10 cellular contexts compared by ENCODE assay signal in genomic region chr11:3860360-3860759, GRCh38. TPM values are rescaled to one million over a fixed set of nuclear protein-coding genes. Genes with fewer than 3 reads are reported as not detected.
A peak's percentile ranks its signal among the peaks of the same experiment; 100 is the strongest.
DNase-seq lines count a peak whose midpoint lies in the region; ATAC-seq, FAIRE-seq and TF ChIP-seq lines count a peak whose summit lies in the region.
"Had no signal": no experiment of that assay in that cellular context is flagged by ENCODE, and none has a peak within 500 bp of the region (broad histone marks: within the 10 kb centered on the region; RNA-seq: fewer than 3 reads in every experiment).

No MANE protein-coding gene starts in this region.

- CTCF ChIA-PET in HCT116 (lab: Charles Lee), result interaction anchor here (2.0 to 2.3 kb wide), 2 partner anchors 11 to 19 kb away, joined by 9 to 10 read pairs; partner anchors contain the start of gene RHOG
- CTCF ChIA-PET in T-cell (lab: Charles Lee), result interaction anchor here (1.0 to 3.3 kb wide), 4 partner anchors 11 to 31 kb away, joined by 3 to 24 read pairs (median 10); partner anchors contain the start of gene RHOG (in 1 of the 2)

- DNase-seq in HCT116 (ENCODE audit: low read depth, low spot score) (no peak), T-cell (peak in 2 of 34 experiments; percentile 18 to 44), amniotic epithelial cell (ENCODE audit: low read depth) (peak; percentile 31), RPMI8226 (no peak), D721Med (ENCODE audit: insufficient read length, low spot score) (no peak), GM10266 (ENCODE audit: extremely low spot score) (no peak)
- DNase-seq in stimulated activated CD8-positive, alpha-beta memory T cell treated with anti-CD3 and anti-CD28 coated beads, Interleukin-4, amount 100 ng/mL, for 48 hours, result peak; percentile 58
- DNase-seq: NCI-H2081 treated with DMSO at 0.1 percent for 48 hours had no signal

- no peaks in the 10 kb centered on the region for H4K20me1 ChIP-seq in HCT116 (ENCODE audit: insufficient read depth)

- no peak for TF ChIP-seq CTCF in HCT116 (IDR thresholded peaks at IDR 0.05 in 2 of 3, conservative IDR thresholded peaks at IDR 0.05 in 1 of 3; ENCODE audit: borderline replicate concordance in 1 of 3, insufficient read depth in 1 of 3, low read depth in 2 of 3, low read length in 2 of 3)
- TF ChIP-seq CTCF in D721Med (IDR thresholded peaks at IDR 0.05; ENCODE audit: insufficient read depth, missing control alignments), result no peak
- no peak for TF ChIP-seq CTCF in GM10266 (IDR thresholded peaks at IDR 0.05; ENCODE audit: control insufficient read depth, insufficient read depth, low read depth, missing control alignments)

- no peak for FAIRE-seq in D721Med (lab: Jason Lieb, UNC)
- FAIRE-seq: endometrium had no signal

- H3K27me3 ChIP-seq in HCT116 (ENCODE audit: insufficient read depth, low read length), result no peaks in the 10 kb centered on the region

- H3K27ac ChIP-seq in HCT116 (ENCODE audit: low read depth, low read length), result no peak overlapping the region

- H3K79me2 ChIP-seq in HCT116 (ENCODE audit: insufficient read depth, low read length), result peaks cover 3% of the 10 kb centered on the region; the same call in 1 of the 2 replicates

- peaks cover 2% of the 10 kb centered on the region for H3K36me3 Mint-ChIP-seq in T-cell

- no peaks in the 10 kb centered on the region for H3K27me3 Mint-ChIP-seq in T-cell

- no peak overlapping the region for H2AFZ ChIP-seq in HCT116 (ENCODE audit: low read depth, low read length, poor library complexity, severe bottlenecking)

- TF ChIP-seq RAD21 in HCT116 (IDR thresholded peaks at IDR 0.05; ENCODE audit: low read depth), result no peak

- H3K4me1 Mint-ChIP-seq in T-cell, result peaks cover 76 to 88% (median 84%) of the 10 kb centered on the region in 3 donors

- POLR2A ChIA-PET in HCT116 (lab: Charles Lee), result interaction anchor here (0.6 kb wide), 1 partner anchor 8 kb away, joined by 3 read pairs; no protein-coding TSS in a partner anchor
- POLR2A ChIA-PET in T-cell (lab: Charles Lee), result interaction anchor here in 1 of 2 donors (1.0 kb wide), 1 partner anchor 126 kb away, joined by 4 read pairs; no protein-coding TSS in a partner anchor

- H3K4me3 Mint-ChIP-seq in T-cell, result peak overlapping the region; percentile 69 to 99 (median 79)

- no peaks in the 10 kb centered on the region for H3K9me2 ChIP-seq in HCT116 (ENCODE audit: insufficient read depth)

- RAD21 ChIA-PET in HCT116 (lab: Charles Lee; ENCODE audit: low non-redundant PET in 1 of 2, low total read pairs in 2 of 2, uncharacterized antibody in 2 of 2, unreplicated experiment in 2 of 2), result no interaction called here

- no peaks in the 10 kb centered on the region for H3K9me3 Mint-ChIP-seq in T-cell

- BruUV-seq in HCT116 (replicated peaks; lab: Mats Ljungman, UMichigan), result no TSS peak

- no peaks in the 10 kb centered on the region for H3K9me3 ChIP-seq in HCT116 (ENCODE audit: control insufficient read depth in 1 of 2, insufficient read depth in 1 of 2, low read depth in 1 of 2, low read length in 2 of 2)

- no peak for TF ChIP-seq POLR2A in HCT116 (IDR thresholded peaks at IDR 0.05; ENCODE audit: borderline replicate concordance, extremely low read depth, insufficient read depth, insufficient read length)

- intact Hi-C loops in HCT116 (cut with micrococcal nuclease), result no loop called here

- H3K4me2 ChIP-seq in HCT116 (ENCODE audit: low read length), result peak overlapping the region; percentile 4; the same call in 1 of the 2 replicates

- no peak for ATAC-seq in HCT116
- peak; percentile 21 to 37 (median 30) for ATAC-seq in T-cell (replicated peaks in 1 of 4)
- no peak for ATAC-seq in GM21381 (IDR thresholded peaks at IDR 0.05; ENCODE audit: unreplicated experiment)

- H3K4me1 ChIP-seq in HCT116 (ENCODE audit: control insufficient read depth in 1 of 2, insufficient read depth in 2 of 2, low read length in 2 of 2), result peaks cover 9 to 31% of the 10 kb centered on the region in 2 experiments; a peak in 3 of 4 replicates

- no peak overlapping the region for H3K9ac ChIP-seq in HCT116 (ENCODE audit: low read length)

- no peaks in the 10 kb centered on the region for H3K36me3 ChIP-seq in HCT116 (ENCODE audit: control insufficient read depth in 1 of 2, insufficient read depth in 2 of 2, low read length in 2 of 2)

- no peak overlapping the region for H3K4me3 ChIP-seq in HCT116 (replicated peaks in 1 of 2; ENCODE audit: low read depth in 1 of 2, low read length in 2 of 2)

- peak overlapping the region; percentile 83 to 91 for H3K27ac Mint-ChIP-seq in T-cell

TF ChIP-seq in HCT116, 20 proteins besides CTCF, POLR2A, EP300 and RAD21:
- TF ChIP-seq YY1 (IDR thresholded peaks at IDR 0.05; ENCODE audit: extremely low read depth, insufficient replicate concordance, low read depth, low read length) (no peak), FOSL1 (IDR thresholded peaks at IDR 0.05; ENCODE audit: low read depth) (no peak), ZNF274 (IDR thresholded peaks at IDR 0.05; ENCODE audit: low read depth, low read length) (no peak), POLR2AphosphoS5 (IDR thresholded peaks at IDR 0.05; ENCODE audit: low read depth, low read length) (no peak), EGR1 (IDR thresholded peaks at IDR 0.05; ENCODE audit: low read depth) (no peak), EZH2phosphoT487 (IDR thresholded peaks at IDR 0.05; ENCODE audit: borderline replicate concordance) (no peak), CEBPB (IDR thresholded peaks at IDR 0.05; ENCODE audit: low read depth) (no peak), EZH2 (IDR thresholded peaks at IDR 0.05) (no peak), SP1 (IDR thresholded peaks at IDR 0.05; ENCODE audit: low read depth) (no peak), ELF1 (IDR thresholded peaks at IDR 0.05; ENCODE audit: borderline replicate concordance, low read depth) (no peak), ZBTB33 (IDR thresholded peaks at IDR 0.05; ENCODE audit: extremely low read depth, insufficient replicate concordance, low read length) (no peak), ZFX (IDR thresholded peaks at IDR 0.05) (no peak), TCF7L2 (IDR thresholded peaks at IDR 0.05; ENCODE audit: borderline replicate concordance, extremely low read depth, insufficient read depth, insufficient read length) (no peak)
- TF ChIP-seq, protein P1, sequence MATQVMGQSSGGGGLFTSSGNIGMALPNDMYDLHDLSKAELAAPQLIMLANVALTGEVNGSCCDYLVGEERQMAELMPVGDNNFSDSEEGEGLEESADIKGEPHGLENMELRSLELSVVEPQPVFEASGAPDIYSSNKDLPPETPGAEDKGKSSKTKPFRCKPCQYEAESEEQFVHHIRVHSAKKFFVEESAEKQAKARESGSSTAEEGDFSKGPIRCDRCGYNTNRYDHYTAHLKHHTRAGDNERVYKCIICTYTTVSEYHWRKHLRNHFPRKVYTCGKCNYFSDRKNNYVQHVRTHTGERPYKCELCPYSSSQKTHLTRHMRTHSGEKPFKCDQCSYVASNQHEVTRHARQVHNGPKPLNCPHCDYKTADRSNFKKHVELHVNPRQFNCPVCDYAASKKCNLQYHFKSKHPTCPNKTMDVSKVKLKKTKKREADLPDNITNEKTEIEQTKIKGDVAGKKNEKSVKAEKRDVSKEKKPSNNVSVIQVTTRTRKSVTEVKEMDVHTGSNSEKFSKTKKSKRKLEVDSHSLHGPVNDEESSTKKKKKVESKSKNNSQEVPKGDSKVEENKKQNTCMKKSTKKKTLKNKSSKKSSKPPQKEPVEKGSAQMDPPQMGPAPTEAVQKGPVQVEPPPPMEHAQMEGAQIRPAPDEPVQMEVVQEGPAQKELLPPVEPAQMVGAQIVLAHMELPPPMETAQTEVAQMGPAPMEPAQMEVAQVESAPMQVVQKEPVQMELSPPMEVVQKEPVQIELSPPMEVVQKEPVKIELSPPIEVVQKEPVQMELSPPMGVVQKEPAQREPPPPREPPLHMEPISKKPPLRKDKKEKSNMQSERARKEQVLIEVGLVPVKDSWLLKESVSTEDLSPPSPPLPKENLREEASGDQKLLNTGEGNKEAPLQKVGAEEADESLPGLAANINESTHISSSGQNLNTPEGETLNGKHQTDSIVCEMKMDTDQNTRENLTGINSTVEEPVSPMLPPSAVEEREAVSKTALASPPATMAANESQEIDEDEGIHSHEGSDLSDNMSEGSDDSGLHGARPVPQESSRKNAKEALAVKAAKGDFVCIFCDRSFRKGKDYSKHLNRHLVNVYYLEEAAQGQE (IDR thresholded peaks at IDR 0.05; ENCODE audit: low read depth), result no peak
TF ChIP-seq in HCT116: peak in this region for 0.

RNA-seq across cellular contexts. Expression of gene STIM1, which starts 4.9 kb away (rescaled TPM):
- total RNA-seq in HCT116 (2021; ENCODE audit: unreplicated experiment), result 22.3 TPM
- polyA plus RNA-seq in HCT116 (2012), result 21.8 and 42.9 TPM in 2 replicates
- total RNA-seq in T-cell, result 100 to 1,000 TPM in 2 of 5 donors, 10 to 100 TPM in 3; 87.6 to 139 (median 94.5) TPM

RNA-seq across cellular contexts. Expression of gene RHOG, which starts 19.6 kb away (rescaled TPM):
- 49.1 TPM for total RNA-seq in HCT116 (2021; ENCODE audit: unreplicated experiment)
- 57.6 and 69.9 TPM in 2 replicates for polyA plus RNA-seq in HCT116 (2012)
- 100 to 1,000 TPM in 4 of 5 donors, 10 to 100 TPM in 1; 88.1 to 108 (median 106) TPM for total RNA-seq in T-cell

RNA-seq across cellular contexts. Expression of gene PGAP2, which starts 52.0 kb away (rescaled TPM):
- 30.5 TPM for total RNA-seq in HCT116 (2021; ENCODE audit: unreplicated experiment)
- polyA plus RNA-seq in HCT116 (2012), result 49.7 and 50.6 TPM in 2 replicates
- 10 to 100 TPM; 22.5 to 28.2 (median 24.6) TPM for total RNA-seq in T-cell

Comparison
In these comparisons a context has a peak if more than half of its experiments do, and no peak if none do; other contexts are left out.
1. ATAC-seq: peak in T-cell (4 of 4); none in HCT116 (single experiment) and GM21381 (single experiment).
2. DNase-seq: peak in amniotic epithelial cell (single experiment) and stimulated activated CD8-positive, alpha-beta memory T cell treated with anti-CD3 and anti-CD28 coated beads, Interleukin-4, amount 100 ng/mL, for 48 hours (single experiment); none in HCT116 (single experiment), RPMI8226 (single experiment), D721Med (single experiment) and GM10266 (single experiment).